ENCODE assay signal across 1 cellular context in genomic region chr5:173768267-173768806, GRCh38.
TF ChIP-seq lines count a peak whose summit lies in the region.

No MANE protein-coding gene starts in this region.

TF ChIP-seq in H1, 55 proteins besides CTCF, POLR2A, EP300 and RAD21:
- TF ChIP-seq HDAC6 (IDR thresholded peaks at IDR 0.05; ENCODE audit: low read depth, low read length) (no peak), EZH2 (IDR thresholded peaks at IDR 0.05; ENCODE audit: low read depth, low read length, severe bottlenecking) (no peak), HDAC2 (IDR thresholded peaks at IDR 0.05; ENCODE audit: borderline replicate concordance in 1 of 2, low read depth in 2 of 2, low read length in 2 of 2) (no peak), JUND (IDR thresholded peaks at IDR 0.05; ENCODE audit: low read length) (no peak)
